In genomic region chr6:55058682-55059081, GRCh38 we compare ENCODE assay signal across 21 cellular contexts.
A peak's percentile ranks its signal among the peaks of the same experiment; 100 is the strongest.
DNase-seq lines count a peak whose midpoint lies in the region; ATAC-seq and TF ChIP-seq lines count a peak whose summit lies in the region.
"Had no signal": no experiment of that assay in that cellular context is flagged by ENCODE, and none has a peak within 500 bp of the region (broad histone marks: within the 10 kb centered on the region; RNA-seq: fewer than 3 reads in every experiment).

No MANE protein-coding gene starts in this region.

- no peak overlapping the region for H3K4me3 Mint-ChIP-seq in WTC11
- no peak overlapping the region for H3K4me3 Mint-ChIP-seq in activated T-cell treated with anti-CD3 and anti-CD28 coated beads, Interleukin-2, amount 50 U/mL, for 24 hours
- H3K4me3 Mint-ChIP-seq: CD8-positive, alpha-beta T cell had no signal

- H3K4me3 ChIP-seq in A673 (ENCODE audit: low read depth, low read length, poor library complexity, severe bottlenecking) = no peak overlapping the region
- H3K4me3 ChIP-seq in H7 (ENCODE audit: insufficient read depth, low read depth, low read length) = no peak overlapping the region
- H3K4me3 ChIP-seq: A549; BLaER1 treated with 17β-estradiol and CSF1 and Interleukin-3, amounts not matched to agents 10 nM and 100 nM; MG63; PC-9; SJCRH30 had no signal

- CTCF ChIA-PET in A673 (lab: Charles Lee) = no interaction called here
- CTCF ChIA-PET in WTC11 (lab: Charles Lee) = no interaction called here

- ATAC-seq in WTC11 (peak; percentile 59; the same call in 1 of the 2 replicates), HG03442 (IDR thresholded peaks at IDR 0.05; ENCODE audit: unreplicated experiment) (no peak)
- ATAC-seq: A549; CD8-positive, alpha-beta T cell had no signal

- intact Hi-C loops in A673 (cut with micrococcal nuclease; ENCODE audit: unreplicated experiment) = no loop called here

- H3K27me3 ChIP-seq in A673 (replicated peaks; ENCODE audit: insufficient read depth, low read depth, low read length, poor library complexity) (no peaks in the 10 kb centered on the region), H7 (ENCODE audit: control insufficient read depth, insufficient read depth, low read length) (no peaks in the 10 kb centered on the region)
- H3K27me3 ChIP-seq: BLaER1 treated with 17β-estradiol and CSF1 and Interleukin-3, amounts not matched to agents 10 nM and 100 nM; MG63; SJCRH30 had no signal

- no TSS peak for BruUV-seq in A673 (replicated peaks; lab: Mats Ljungman, UMichigan)

- peaks cover 7% of the 10 kb centered on the region; the same call in 1 of the 2 replicates for H3K9me3 Mint-ChIP-seq in WTC11
- H3K9me3 Mint-ChIP-seq in activated T-cell treated with anti-CD3 and anti-CD28 coated beads, Interleukin-2, amount 50 U/mL, for 24 hours = peaks cover 23% of the 10 kb centered on the region

- H3K36me3 Mint-ChIP-seq in WTC11 = peaks cover 6% of the 10 kb centered on the region
- no peaks in the 10 kb centered on the region for H3K36me3 Mint-ChIP-seq in activated T-cell treated with anti-CD3 and anti-CD28 coated beads, Interleukin-2, amount 50 U/mL, for 24 hours (ENCODE audit: low read depth)
- H3K36me3 Mint-ChIP-seq: CD8-positive, alpha-beta T cell had no signal

- no peak overlapping the region for H3K27ac ChIP-seq in A673 (ENCODE audit: low read depth, low read length, poor library complexity, severe bottlenecking)
- H3K27ac ChIP-seq: A549; BLaER1 treated with 17β-estradiol and CSF1 and Interleukin-3, amounts not matched to agents 10 nM and 100 nM; PC-9; SJCRH30 had no signal

- H3K27ac Mint-ChIP-seq in WTC11 = no peak overlapping the region
- no peak overlapping the region for H3K27ac Mint-ChIP-seq in activated T-cell treated with anti-CD3 and anti-CD28 coated beads, Interleukin-2, amount 50 U/mL, for 24 hours
- H3K27ac Mint-ChIP-seq: CD8-positive, alpha-beta T cell had no signal

- peaks cover 5% of the 10 kb centered on the region; the same call in 1 of the 2 replicates for H3K4me1 Mint-ChIP-seq in WTC11
- H3K4me1 Mint-ChIP-seq in activated T-cell treated with anti-CD3 and anti-CD28 coated beads, Interleukin-2, amount 50 U/mL, for 24 hours (ENCODE audit: low read depth) = no peaks in the 10 kb centered on the region

- TF ChIP-seq CTCF in A673 (conservative IDR thresholded peaks at IDR 0.05; ENCODE audit: low read depth, low read length) (no peak), WTC11 (IDR thresholded peaks at IDR 0.05) (no peak)

- POLR2A ChIA-PET in A673 (lab: Charles Lee; ENCODE audit: low non-redundant PET) = no interaction called here
- POLR2A ChIA-PET in WTC11 (lab: Charles Lee) = no interaction called here

- DNase-seq in A673 (ENCODE audit: low spot score) (peak; percentile 87), H7 (peak; percentile 4), NCI-H524 (lab: John Stamatoyannopoulos, UW) (peak; percentile 77 to 93), WTC11 (ENCODE audit: low spot score) (no peak), GDM1 (lab: John Stamatoyannopoulos, UW) (no peak)
- no peak for DNase-seq in activated T-cell treated with anti-CD3 and anti-CD28 coated beads, Interleukin-2, amount 50 U/mL, for 24 hours
- DNase-seq: Calu3; CD8-positive, alpha-beta T cell; DND-41; HCEC 1CT; Kasumi-1; MG63; NCI-H1092 treated with DMSO at 0.1 percent for 48 hours; NCI-H1694 treated with DMSO at 0.1 percent for 48 hours; NCI-H2107; NCI-H226; PC-9 had no signal

- H3K4me1 ChIP-seq in A673 (ENCODE audit: insufficient read depth, low read length, poor library complexity, severe bottlenecking) = no peaks in the 10 kb centered on the region
- H3K4me1 ChIP-seq: A549; BLaER1 treated with 17β-estradiol and CSF1 and Interleukin-3, amounts not matched to agents 10 nM and 100 nM; SJCRH30 had no signal

- H3K36me3 ChIP-seq in A673 (ENCODE audit: insufficient read depth, low read length, poor library complexity, severe bottlenecking) (no peaks in the 10 kb centered on the region), H7 (replicated peaks; ENCODE audit: control insufficient read depth, insufficient read depth, low read length) (no peaks in the 10 kb centered on the region)
- H3K36me3 ChIP-seq: BLaER1 treated with 17β-estradiol and CSF1 and Interleukin-3, amounts not matched to agents 10 nM and 100 nM; MG63; SJCRH30 had no signal

- peaks cover 6% of the 10 kb centered on the region for H3K9me3 ChIP-seq in A673 (ENCODE audit: low read depth, low read length, poor library complexity, severe bottlenecking)
- H3K9me3 ChIP-seq: A549, SJCRH30 had no signal

- H3K27me3 Mint-ChIP-seq in WTC11 (ENCODE audit: low read depth) = peaks cover 3% of the 10 kb centered on the region
- H3K27me3 Mint-ChIP-seq in activated T-cell treated with anti-CD3 and anti-CD28 coated beads, Interleukin-2, amount 50 U/mL, for 24 hours = no peaks in the 10 kb centered on the region

TF ChIP-seq in WTC11, 78 proteins besides CTCF, POLR2A, EP300 and RAD21:
- TF ChIP-seq, protein P1, sequence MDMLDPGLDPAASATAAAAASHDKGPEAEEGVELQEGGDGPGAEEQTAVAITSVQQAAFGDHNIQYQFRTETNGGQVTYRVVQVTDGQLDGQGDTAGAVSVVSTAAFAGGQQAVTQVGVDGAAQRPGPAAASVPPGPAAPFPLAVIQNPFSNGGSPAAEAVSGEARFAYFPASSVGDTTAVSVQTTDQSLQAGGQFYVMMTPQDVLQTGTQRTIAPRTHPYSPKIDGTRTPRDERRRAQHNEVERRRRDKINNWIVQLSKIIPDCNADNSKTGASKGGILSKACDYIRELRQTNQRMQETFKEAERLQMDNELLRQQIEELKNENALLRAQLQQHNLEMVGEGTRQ (CRISPR knock-in tag; IDR thresholded peaks at IDR 0.05) = peak; percentile 69
- TF ChIP-seq ZNF396 (CRISPR knock-in tag; IDR thresholded peaks at IDR 0.05; ENCODE audit: borderline replicate concordance) = no peak

Comparison
In these comparisons a context has a peak if more than half of its experiments do, and no peak if none do; other contexts are left out.
1. DNase-seq: peak in A673 (single experiment), H7 (single experiment) and NCI-H524 (2 of 2); none in WTC11 (single experiment), GDM1 (single experiment) and activated T-cell treated with anti-CD3 and anti-CD28 coated beads, Interleukin-2, amount 50 U/mL, for 24 hours (single experiment).